ENCODE assay signal across 20 cellular contexts in the genomic region with DNA sequence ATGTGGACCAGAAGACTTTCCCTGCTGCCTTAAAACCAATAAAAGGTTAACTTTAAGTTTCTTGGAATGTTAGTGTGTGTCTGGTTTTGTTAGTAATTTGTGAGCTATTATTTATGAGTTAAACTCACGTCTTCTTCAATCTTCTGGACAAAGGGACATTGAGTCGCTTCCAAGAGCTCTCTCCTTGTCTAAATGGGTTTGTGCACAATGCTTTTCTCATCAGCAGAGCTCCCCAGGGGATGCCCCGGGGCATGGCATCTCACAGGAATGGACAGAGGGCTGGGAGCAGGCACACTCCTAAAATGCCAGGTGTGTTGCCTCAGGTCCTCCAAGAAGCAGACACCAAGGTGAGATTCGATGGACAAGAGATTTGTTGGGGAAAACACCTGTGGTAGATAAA.
"Had no signal": no experiment of that assay in that cellular context is flagged by ENCODE, and none has a peak within 500 bp of the region (broad histone marks: within the 10 kb centered on the region; RNA-seq: fewer than 3 reads in every experiment).

No MANE protein-coding gene starts in this region.

- DNase-seq: activated CD4-positive, alpha-beta T cell treated with anti-CD3 and anti-CD28 coated beads, Interleukin-2, amount 10 ng/mL, durations not matched to agents 7 days and 5 days; activated CD8-positive, alpha-beta T cell treated with anti-CD3 and anti-CD28 coated beads, Interleukin-2, amount 10 ng/mL, durations not matched to agents 7 days and 5 days; activated effector memory CD4-positive, alpha-beta T cell treated with anti-CD3 and anti-CD28 coated beads, Interleukin-2, amount 50 U/mL, for 16 hours; activated naive CD4-positive, alpha-beta T cell treated with anti-CD3 and anti-CD28 coated beads, Interleukin-2, amount 50 U/mL, for 16 hours; central memory CD4-positive, alpha-beta T cell; endodermal cell; foreskin keratinocyte; heart left ventricle; hypothalamus; immature natural killer cell; naive thymus-derived CD8-positive, alpha-beta T cell; posterior cingulate gyrus; right lobe of liver; stimulated activated CD4-positive, alpha-beta T cell treated with anti-CD3 and anti-CD28 coated beads, Interleukin-2, amount 100 ng/mL, for 48 hours; stimulated activated naive CD4-positive, alpha-beta T cell treated with Interleukin-2 at 50 U/mL for 16 hours; T1000; transverse colon; WERI-Rb-1 had no signal

- H3K27ac Mint-ChIP-seq: activated CD4-positive, alpha-beta T cell treated with anti-CD3 and anti-CD28 coated beads, Interleukin-2, amount 10 ng/mL, durations not matched to agents 7 days and 5 days; endodermal cell; memory B cell; naive thymus-derived CD8-positive, alpha-beta T cell had no signal

- ATAC-seq: activated CD4-positive, CD25-positive, alpha-beta regulatory T cell treated with anti-CD3 and anti-CD28 coated beads, Interleukin-2, amount 50 U/mL, for 24 hours; activated CD8-positive, alpha-beta T cell treated with anti-CD3 and anti-CD28 coated beads, Interleukin-2, amount 10 ng/mL, durations not matched to agents 7 days and 5 days; foreskin keratinocyte; heart left ventricle; naive thymus-derived CD8-positive, alpha-beta T cell; right lobe of liver had no signal

- H3K9me3 Mint-ChIP-seq: activated CD4-positive, alpha-beta T cell treated with anti-CD3 and anti-CD28 coated beads, Interleukin-2, amount 10 ng/mL, durations not matched to agents 7 days and 5 days; endodermal cell; immature natural killer cell; memory B cell; naive thymus-derived CD8-positive, alpha-beta T cell had no signal

- H3K36me3 Mint-ChIP-seq: immature natural killer cell; memory B cell; naive thymus-derived CD8-positive, alpha-beta T cell had no signal

- H3K4me3 Mint-ChIP-seq: activated CD4-positive, alpha-beta T cell treated with anti-CD3 and anti-CD28 coated beads, Interleukin-2, amount 10 ng/mL, durations not matched to agents 7 days and 5 days; endodermal cell; memory B cell had no signal
